Comparison of ENCODE assay signal across 2 cellular contexts in genomic region chr22:20055144-20055543, GRCh38.
TF ChIP-seq lines count a peak whose summit lies in the region.

No MANE protein-coding gene starts in this region.

TF ChIP-seq in HepG2, 621 proteins besides CTCF, POLR2A, EP300 and RAD21:
- TF ChIP-seq FOXK1 (CRISPR knock-in tag; IDR thresholded peaks at IDR 0.05; ENCODE audit: borderline replicate concordance, low read depth) (no peak), ZNF207 (IDR thresholded peaks at IDR 0.05; ENCODE audit: borderline replicate concordance) (no peak), ZNF138 (CRISPR knock-in tag; IDR thresholded peaks at IDR 0.05; ENCODE audit: low read depth) (no peak), E2F5 (CRISPR knock-in tag; conservative IDR thresholded peaks at IDR 0.05) (no peak), ZMAT3 (CRISPR knock-in tag; conservative IDR thresholded peaks at IDR 0.05) (no peak), ZNF121 (CRISPR knock-in tag; IDR thresholded peaks at IDR 0.05) (peak; percentile 75), BCL3 (CRISPR knock-in tag; IDR thresholded peaks at IDR 0.05) (no peak)

TF ChIP-seq in HEK293, 187 proteins besides CTCF, POLR2A, EP300 and RAD21:
- TF ChIP-seq ZNF76 (tag by site-specific recombination; IDR thresholded peaks at IDR 0.05; ENCODE audit: borderline replicate concordance, low read depth) (no peak), ZNF645 (tag by site-specific recombination; IDR thresholded peaks at IDR 0.05) (no peak), ZNF791 (tag by site-specific recombination; IDR thresholded peaks at IDR 0.05) (no peak), ZNF24 (tag by site-specific recombination; IDR thresholded peaks at IDR 0.05) (no peak), ZBTB26 (tag by site-specific recombination; optimal IDR thresholded peaks at IDR 0.05) (no peak), ZNF121 (tag by site-specific recombination; IDR thresholded peaks at IDR 0.05) (peak; percentile 93)
